17 cellular contexts compared by ENCODE assay signal in the genomic region with DNA sequence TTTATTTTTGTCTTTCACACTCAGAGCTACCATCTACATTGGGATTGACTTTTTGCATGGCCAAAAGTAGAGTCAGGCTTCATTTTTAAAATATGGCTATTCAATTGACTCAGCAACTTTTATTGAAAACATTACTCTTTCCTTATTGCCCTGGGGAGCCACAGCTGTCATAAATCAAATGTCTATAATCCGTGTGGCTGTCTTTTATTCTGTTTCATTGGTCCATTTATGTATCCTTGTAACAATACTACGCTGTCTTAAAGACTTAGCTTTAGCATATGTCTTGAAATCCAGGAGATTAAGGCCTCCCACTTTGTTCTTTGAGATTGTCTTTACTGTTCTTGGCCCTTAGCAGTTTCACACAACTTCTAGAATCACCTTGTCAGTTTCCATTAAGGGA. TPM values are rescaled to one million over a fixed set of nuclear protein-coding genes. Genes with fewer than 3 reads are reported as not detected.
DNase-seq lines count a peak whose midpoint lies in the region; ATAC-seq, FAIRE-seq and TF ChIP-seq lines count a peak whose summit lies in the region.
"Had no signal": no experiment of that assay in that cellular context is flagged by ENCODE, and none has a peak within 500 bp of the region (broad histone marks: within the 10 kb centered on the region; RNA-seq: fewer than 3 reads in every experiment).

No MANE protein-coding gene starts in this region.

- H3K27ac ChIP-seq in K562 (ENCODE audit: extremely low read depth, low read depth, low read length): no peak overlapping the region
- H3K27ac ChIP-seq: 22Rv1 had no signal

- H3K27me3 Mint-ChIP-seq in activated naive CD8-positive, alpha-beta T cell: peaks cover 5% of the 10 kb centered on the region
- H3K27me3 Mint-ChIP-seq in activated naive CD8-positive, alpha-beta T cell treated with anti-CD3 and anti-CD28 coated beads for 36 hours: no peaks in the 10 kb centered on the region

- no peaks in the 10 kb centered on the region for H3K36me3 Mint-ChIP-seq in activated naive CD8-positive, alpha-beta T cell
- no peaks in the 10 kb centered on the region for H3K36me3 Mint-ChIP-seq in activated naive CD8-positive, alpha-beta T cell treated with anti-CD3 and anti-CD28 coated beads for 36 hours

- no peak overlapping the region for H3K4me3 Mint-ChIP-seq in activated naive CD8-positive, alpha-beta T cell
- no peak overlapping the region for H3K4me3 Mint-ChIP-seq in activated naive CD8-positive, alpha-beta T cell treated with anti-CD3 and anti-CD28 coated beads for 36 hours
- H3K4me3 Mint-ChIP-seq: CD4-positive, alpha-beta T cell; GM23338; H9 had no signal

- no peak overlapping the region for H3K4me3 ChIP-seq in K562
- no peak overlapping the region for H3K4me3 ChIP-seq in mucosa of descending colon
- H3K4me3 ChIP-seq: GM23338 had no signal

- TF ChIP-seq CTCF in K562 (IDR thresholded peaks at IDR 0.05 in 2 of 3, conservative IDR thresholded peaks at IDR 0.05 in 1 of 3; ENCODE audit: insufficient read depth in 2 of 3, low read depth in 1 of 3, low read length in 3 of 3) (no peak), mucosa of descending colon (IDR thresholded peaks at IDR 0.05) (no peak)

- POLR2A ChIA-PET in K562 (lab: Yijun Ruan, JAX): no interaction called here

- no peaks in the 10 kb centered on the region for H3K79me2 ChIP-seq in K562 (ENCODE audit: control insufficient read depth, insufficient read depth, low read length)

- H3K27ac Mint-ChIP-seq in activated naive CD8-positive, alpha-beta T cell: peak overlapping the region; percentile 10
- no peak overlapping the region for H3K27ac Mint-ChIP-seq in activated naive CD8-positive, alpha-beta T cell treated with anti-CD3 and anti-CD28 coated beads for 36 hours
- H3K27ac Mint-ChIP-seq: CD4-positive, alpha-beta T cell; GM23338 had no signal

- no peaks in the 10 kb centered on the region; the same call in 1 of the 2 replicates for H4K20me1 ChIP-seq in K562 (replicated peaks; ENCODE audit: control insufficient read depth, insufficient read depth, low read length)

- H3K9ac ChIP-seq in K562 (ENCODE audit: insufficient read depth in 1 of 2, low read depth in 2 of 2, low read length in 2 of 2): no peak overlapping the region

- no peak for TF ChIP-seq POLR2A in K562 (conservative IDR thresholded peaks at IDR 0.05)

- no peaks in the 10 kb centered on the region for H3K9me1 ChIP-seq in K562 (ENCODE audit: control insufficient read depth, insufficient read depth, low read length)

- DNase-seq in activated naive CD8-positive, alpha-beta T cell treated with anti-CD3 and anti-CD28 coated beads for 36 hours: no peak
- no peak for DNase-seq in K562 (ENCODE audit: extremely low read depth in 1 of 4, low spot score in 3 of 4)
- no peak for DNase-seq in mucosa of descending colon
- no peak for DNase-seq in medulla oblongata (ENCODE audit: extremely low spot score)
- DNase-seq in effector CD4-positive, alpha-beta T cell: no peak
- no peak for DNase-seq in urothelium cell line (ENCODE audit: low spot score)
- no peak for DNase-seq in NCI-H2081 treated with DMSO at 0.1 percent for 48 hours (lab: John Stamatoyannopoulos, UW)
- DNase-seq: Calu3; CD4-positive, alpha-beta T cell; DMS 273 treated with DMSO at 0.1 percent for 48 hours; H9 had no signal

- in situ Hi-C loops in K562 (cut with MboI): no loop called here

- H3K9me3 ChIP-seq in K562 (replicated peaks; ENCODE audit: control insufficient read depth, insufficient read depth, low read depth, low read length): no peaks in the 10 kb centered on the region
- no peaks in the 10 kb centered on the region for H3K9me3 ChIP-seq in mucosa of descending colon

- 0% methylated on average over 2 of the region's 2 CpGs for WGBS in K562 (ENCODE audit: insufficient coverage, low coverage, missing lambda C conversion rate)

- no peaks in the 10 kb centered on the region for H3K36me3 ChIP-seq in K562 (ENCODE audit: control insufficient read depth, insufficient read depth, low read length)
- no peaks in the 10 kb centered on the region for H3K36me3 ChIP-seq in mucosa of descending colon (ENCODE audit: low read depth)

- no peaks in the 10 kb centered on the region for H3K4me1 ChIP-seq in K562 (replicated peaks in 1 of 2; ENCODE audit: control insufficient read depth in 2 of 2, insufficient read depth in 2 of 2, low read length in 2 of 2)
- H3K4me1 ChIP-seq in mucosa of descending colon (ENCODE audit: low read depth): peaks cover 6% of the 10 kb centered on the region

- no peak overlapping the region for H3K4me2 ChIP-seq in K562 (ENCODE audit: insufficient read depth, low read length)
- H3K4me2 ChIP-seq: GM23338 had no signal

- no peaks in the 10 kb centered on the region for H3K9me3 Mint-ChIP-seq in activated naive CD8-positive, alpha-beta T cell (ENCODE audit: low read depth)
- no peaks in the 10 kb centered on the region for H3K9me3 Mint-ChIP-seq in activated naive CD8-positive, alpha-beta T cell treated with anti-CD3 and anti-CD28 coated beads for 36 hours
- H3K9me3 Mint-ChIP-seq: CD4-positive, alpha-beta T cell; GM23338; H9 had no signal

- no peaks in the 10 kb centered on the region for H3K4me1 Mint-ChIP-seq in activated naive CD8-positive, alpha-beta T cell (ENCODE audit: low read depth)
- H3K4me1 Mint-ChIP-seq in activated naive CD8-positive, alpha-beta T cell treated with anti-CD3 and anti-CD28 coated beads for 36 hours: no peaks in the 10 kb centered on the region

- BruUV-seq in K562 (replicated peaks; lab: Mats Ljungman, UMichigan): no TSS peak

- no peak for TF ChIP-seq RAD21 in K562 (CRISPR knock-in tag; conservative IDR thresholded peaks at IDR 0.05 in 1 of 2, IDR thresholded peaks at IDR 0.05 in 1 of 2)

- CTCF ChIA-PET in K562 (lab: Yijun Ruan, JAX; ENCODE audit: low intra/inter-chr PET ratio): no interaction called here

- intact Hi-C loops in K562 (cut with micrococcal nuclease) (no loop called here), mucosa of descending colon (cut with DNase I, micrococcal nuclease) (no loop called here)

- no peak overlapping the region for H2AFZ ChIP-seq in K562 (ENCODE audit: low read depth, low read length)

- TF ChIP-seq EP300 in K562 (IDR thresholded peaks at IDR 0.05; ENCODE audit: low read length): no peak

- no peak for FAIRE-seq in K562 (lab: Jason Lieb, UNC)
- FAIRE-seq in urothelium cell line (lab: Jason Lieb, UNC): no peak
- FAIRE-seq: HepG2, HTR-8/SVneo had no signal

- peaks cover 9 to 25% of the 10 kb centered on the region in 2 experiments; a peak in 3 of 5 replicates for H3K27me3 ChIP-seq in K562 (ENCODE audit: control insufficient read depth in 2 of 2, insufficient read depth in 2 of 2, low read length in 2 of 2)

- ATAC-seq in K562: no peak
- peak; percentile 88 for ATAC-seq in mucosa of descending colon
- ATAC-seq: HepG2 had no signal

TF ChIP-seq in K562, 482 proteins besides CTCF, POLR2A, EP300 and RAD21:
- TF ChIP-seq FOXJ2 (tag; IDR thresholded peaks at IDR 0.05) (no peak), ZNF316 (IDR thresholded peaks at IDR 0.05) (peak; percentile 34; the same call in 1 of the 2 replicates)

RNA-seq across cellular contexts. Expression of a gene that starts 55.2 kb away (rescaled TPM):
- total RNA-seq in activated naive CD8-positive, alpha-beta T cell treated with anti-CD3 and anti-CD28 coated beads for 36 hours: not detected
- total RNA-seq in K562 (2011; cell fraction: chromatin; rRNA removed; ENCODE audit: low replicate concordance): not detected in 2 replicates
- total RNA-seq in K562 (2011; cell fraction: nucleolus; rRNA removed): not detected in 2 replicates
- not detected in 2 replicates for total RNA-seq in K562 (2011; cell fraction: nucleoplasm; rRNA removed)
- total RNA-seq in K562 (2014; rRNA removed) (not detected in 2 replicates), K562 (2014; rRNA removed; fragmentation: Illumina TruSeq; extraction: Trizol) (not detected in 2 replicates), K562 (2015; rRNA removed; fragmentation: Illumina TruSeq; extraction: Trizol) (not detected in 2 replicates), K562 (2021) (0.33 and 0.36 TPM in 2 replicates), mucosa of descending colon (1 to 10 TPM in 2 of 3 donors, under 1 TPM in 1; 0.63 to 2.2 (median 1.4) TPM)
- polyA plus RNA-seq in K562 (2011; rRNA removed) (not detected in 2 replicates), K562 (2014; fragmentation: Illumina TruSeq; extraction: Trizol) (not detected in 2 replicates), K562 (2014; fragmentation: Nextera tagmentation; extraction: Ambion mirVana) (not detected), K562 (2014; rRNA removed) (not detected in 2 replicates)
- polyA plus RNA-seq in K562 (2011; cell fraction: cytosol; rRNA removed): not detected in 2 replicates
- 0.01 TPM in 1 of 2 replicates, not detected in the other for polyA plus RNA-seq in K562 (2011; cell fraction: nucleus; rRNA removed)
- polyA plus RNA-seq in K562 (2012): 0.46 and 0.97 TPM in 2 replicates
- not detected in 2 replicates for polyA minus RNA-seq in K562 (2011; rRNA and poly(A)+ RNA removed)
- polyA minus RNA-seq in K562 (2011; cell fraction: cytosol; rRNA and poly(A)+ RNA removed): not detected in 2 replicates
- not detected in 2 replicates for polyA minus RNA-seq in K562 (2011; cell fraction: nucleus; rRNA and poly(A)+ RNA removed)
- total RNA-seq: A673; CD4-positive, alpha-beta T cell had no signal
